In the genomic region with DNA sequence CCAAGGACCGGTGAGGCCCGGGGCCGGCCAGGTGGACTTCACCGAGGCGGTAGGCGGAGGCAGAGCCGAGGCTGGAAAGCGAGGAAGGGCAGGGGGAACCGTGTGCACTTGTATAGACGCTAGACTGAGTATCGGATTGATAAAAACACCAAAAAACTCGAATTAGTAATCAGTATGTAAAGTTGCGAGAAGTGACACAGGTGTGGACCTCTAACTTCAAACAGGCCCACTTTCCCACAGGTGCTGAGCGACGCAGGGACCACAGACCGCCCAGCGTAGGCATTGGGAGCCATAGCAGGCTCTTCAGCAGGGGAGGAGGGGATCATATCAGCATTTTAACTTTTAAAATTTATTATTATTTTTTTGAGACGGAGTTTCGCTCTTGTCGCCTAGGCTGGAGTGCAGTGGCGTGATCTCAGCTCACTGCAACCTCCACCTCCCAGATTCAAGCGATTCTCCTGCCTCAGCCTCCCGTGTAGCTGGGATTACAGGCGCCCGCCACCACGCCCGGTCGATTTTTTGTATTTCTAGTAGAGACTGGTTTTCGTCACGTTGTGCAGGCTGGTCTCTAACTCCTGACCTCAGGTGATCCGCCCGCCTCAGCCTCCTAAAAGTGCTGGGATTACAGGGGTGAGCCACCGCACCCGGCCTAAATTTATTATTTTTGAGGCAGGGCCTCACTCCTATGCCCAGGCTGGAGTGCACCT, we compare ENCODE assay signal across 8 cellular contexts. TPM values are rescaled to one million over a fixed set of nuclear protein-coding genes. Genes with fewer than 3 reads are reported as not detected.
DNase-seq lines count a peak whose midpoint lies in the region; ATAC-seq, FAIRE-seq and TF ChIP-seq lines count a peak whose summit lies in the region.

No MANE protein-coding gene starts in this region.

- intact Hi-C loops in esophagus squamous epithelium (cut with DNase I) = no loop called here

- no peak for TF ChIP-seq POLR2A in Peyer's patch (IDR thresholded peaks at IDR 0.05)
- no peak for TF ChIP-seq POLR2A in esophagus squamous epithelium (IDR thresholded peaks at IDR 0.05)
- no peak for TF ChIP-seq POLR2A in GM12892 (IDR thresholded peaks at IDR 0.05; ENCODE audit: low read depth, low read length)

- peaks cover 0 to 26% (median 9%) of the 10 kb centered on the region in 4 donors for H3K4me1 ChIP-seq in Peyer's patch
- peaks cover 12 to 79% (median 30%) of the 10 kb centered on the region in 3 donors for H3K4me1 ChIP-seq in esophagus squamous epithelium

- H3K36me3 ChIP-seq in Peyer's patch (peaks cover 0 to 19% (median 0%) of the 10 kb centered on the region in 3 donors), esophagus squamous epithelium (peaks cover 0 to 37% (median 0%) of the 10 kb centered on the region in 3 donors)

- H3K27me3 ChIP-seq in Peyer's patch (no peaks in the 10 kb centered on the region), esophagus squamous epithelium (no peaks in the 10 kb centered on the region)

- H3K27ac ChIP-seq in Peyer's patch (peak overlapping the region; percentile 67 to 91 (median 85)), esophagus squamous epithelium (peak overlapping the region; percentile 79 to 97 (median 95))

- no peaks in the 10 kb centered on the region for H3K9me3 ChIP-seq in Peyer's patch
- H3K9me3 ChIP-seq in esophagus squamous epithelium = no peaks in the 10 kb centered on the region

- 41 to 60% methylated on average over 23 to 29 of the region's 34 CpGs for WGBS in esophagus squamous epithelium, 2 donors

- TF ChIP-seq CTCF in GM12875 (IDR thresholded peaks at IDR 0.05; ENCODE audit: borderline replicate concordance, insufficient read depth, low read depth, low read length) (no peak), Peyer's patch (IDR thresholded peaks at IDR 0.05) (no peak), esophagus squamous epithelium (IDR thresholded peaks at IDR 0.05) (no peak), retinal pigment epithelial cell (conservative IDR thresholded peaks at IDR 0.05; ENCODE audit: low read depth, low read length) (no peak)

- FAIRE-seq in GM19239 (lab: Jason Lieb, UNC) = no peak
- no peak for FAIRE-seq in GM12892 (lab: Jason Lieb, UNC)

- peak in 1 of 3 donors; percentile 42 for DNase-seq in Peyer's patch
- no peak for DNase-seq in esophagus squamous epithelium (lab: John Stamatoyannopoulos, UW)
- no peak for DNase-seq in retinal pigment epithelial cell (ENCODE audit: low read depth)
- DNase-seq in GM19239 (ENCODE audit: insufficient read length, low spot score) = no peak
- DNase-seq in GM12892 (ENCODE audit: insufficient read length) = no peak
- DNase-seq in activated effector memory CD4-positive, alpha-beta T cell treated with anti-CD3 and anti-CD28 coated beads, Interleukin-2, amount 50 U/mL, for 16 hours = no peak

- no peak for ATAC-seq in HG03280 (IDR thresholded peaks at IDR 0.05; ENCODE audit: unreplicated experiment)

- H3K4me3 ChIP-seq in GM12875 (ENCODE audit: low read depth, low read length) = peak overlapping the region; percentile 73
- H3K4me3 ChIP-seq in Peyer's patch = peak overlapping the region; percentile 75 to 89 (median 82)
- peak overlapping the region; percentile 64 to 100 (median 84) for H3K4me3 ChIP-seq in esophagus squamous epithelium
- H3K4me3 ChIP-seq in retinal pigment epithelial cell (ENCODE audit: low read length) = peak overlapping the region; percentile 72

RNA-seq across cellular contexts. Expression of a gene that starts 0.6 kb away (rescaled TPM):
- total RNA-seq in Peyer's patch = 10 to 100 TPM in 3 of 4 donors, 1 to 10 TPM in 1; 9.6 to 24.8 (median 18.4) TPM
- total RNA-seq in esophagus squamous epithelium = 1 to 10 TPM; 3.1 to 8.6 (median 5.6) TPM
- polyA plus RNA-seq in GM12892 (2012; ENCODE audit: missing spikeins) = 1.9 TPM

RNA-seq across cellular contexts. Expression of a gene that starts 1.6 kb away (rescaled TPM):
- total RNA-seq in Peyer's patch (100 to 1,000 TPM; 101 to 194 (median 169) TPM), esophagus squamous epithelium (100 to 1,000 TPM; 204 to 277 (median 234) TPM)
- 163 TPM for polyA plus RNA-seq in GM12892 (2012; ENCODE audit: missing spikeins)

RNA-seq across cellular contexts. Expression of a gene that starts 8.8 kb away (rescaled TPM):
- total RNA-seq in Peyer's patch (10 to 100 TPM in 3 of 4 donors, 1 to 10 TPM in 1; 9.5 to 44.6 (median 24.4) TPM), esophagus squamous epithelium (10 to 100 TPM in 2 of 4 donors, 1 to 10 TPM in 2; 3.3 to 13.7 (median 7.3) TPM)
- polyA plus RNA-seq in GM12892 (2012; ENCODE audit: missing spikeins) = 2.0 TPM

RNA-seq across cellular contexts. Expression of a gene that starts 34.9 kb away (rescaled TPM):
- total RNA-seq in Peyer's patch (not detected), esophagus squamous epithelium (not detected)
- not detected for polyA plus RNA-seq in GM12892 (2012; ENCODE audit: missing spikeins)

RNA-seq across cellular contexts. Expression of a gene that starts 54.0 kb away (rescaled TPM):
- total RNA-seq in Peyer's patch (100 to 1,000 TPM in 3 of 4 donors, 10 to 100 TPM in 1; 37.1 to 207 (median 155) TPM), esophagus squamous epithelium (100 to 1,000 TPM in 2 of 4 donors, 10 to 100 TPM in 2; 51.7 to 145 (median 84.8) TPM)
- polyA plus RNA-seq in GM12892 (2012; ENCODE audit: missing spikeins) = 0.81 TPM
